In the genomic region with DNA sequence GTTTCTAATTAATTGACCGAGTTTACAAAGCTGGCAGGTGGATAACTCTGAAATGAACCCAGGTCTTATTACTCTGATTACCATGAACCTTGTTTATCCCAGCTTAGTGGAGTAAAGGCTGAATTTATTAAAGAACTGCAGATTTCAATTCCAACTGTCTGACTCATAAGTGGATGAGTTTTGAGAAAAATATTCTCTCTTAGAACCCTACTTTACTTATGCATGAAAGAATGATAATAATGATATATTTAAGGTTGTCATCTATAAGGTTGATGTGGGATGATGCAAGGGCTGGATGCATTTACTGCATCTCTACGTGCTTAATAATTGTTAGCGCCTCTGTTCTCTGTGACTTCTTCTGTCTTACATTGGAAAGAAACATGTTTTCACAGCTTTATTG, we compare ENCODE assay signal across 18 cellular contexts.
DNase-seq lines count a peak whose midpoint lies in the region; ATAC-seq and TF ChIP-seq lines count a peak whose summit lies in the region.
"Had no signal": no experiment of that assay in that cellular context is flagged by ENCODE, and none has a peak within 500 bp of the region (broad histone marks: within the 10 kb centered on the region; RNA-seq: fewer than 3 reads in every experiment).

No MANE protein-coding gene starts in this region.

- no peak for TF ChIP-seq CTCF in RWPE2 (IDR thresholded peaks at IDR 0.05; ENCODE audit: poor library complexity, severe bottlenecking)
- TF ChIP-seq CTCF in foreskin fibroblast (IDR thresholded peaks at IDR 0.05; ENCODE audit: low read depth, low read length): no peak

- no peak overlapping the region for H3K27ac ChIP-seq in RWPE2 (ENCODE audit: poor library complexity, severe bottlenecking)
- H3K27ac ChIP-seq: BLaER1 had no signal

- H3K36me3 ChIP-seq in RWPE2 (ENCODE audit: low read depth): no peaks in the 10 kb centered on the region
- H3K36me3 ChIP-seq: BLaER1 had no signal

- H3K4me1 ChIP-seq in RWPE2 (ENCODE audit: insufficient read depth, poor library complexity, severe bottlenecking): no peaks in the 10 kb centered on the region
- H3K4me1 ChIP-seq: BLaER1, Caco-2 had no signal

- ATAC-seq in RWPE2 (ENCODE audit: low read depth): peak; percentile 36; the same call in 1 of the 3 replicates
- ATAC-seq: SK-N-SH treated with all-trans-retinoic acid at 6 μM for 48 hours had no signal

- peaks cover 6% of the 10 kb centered on the region for H3K9me3 ChIP-seq in RWPE2 (ENCODE audit: severe bottlenecking)
- H3K9me3 ChIP-seq: BLaER1, Caco-2 had no signal

- DNase-seq in HS-5 (ENCODE audit: low read depth) (peak; percentile 31), RWPE2 (ENCODE audit: low spot score) (no peak), fibroblast of the conjunctiva (ENCODE audit: low read depth) (peak; percentile 16), superior temporal gyrus (ENCODE audit: extremely low spot score) (no peak), retina (no peak), foreskin fibroblast (no peak)
- DNase-seq in activated CD4-positive, CD25-positive, alpha-beta regulatory T cell treated with anti-CD3 and anti-CD28 coated beads, Interleukin-2, amount 50 U/mL, for 72 hours: no peak
- DNase-seq: Caco-2; CD4-positive, alpha-beta T cell; DMS 273 treated with DMSO at 0.1 percent for 48 hours; DMS79 treated with DMSO at 0.1 percent for 48 hours; NCI-H1048; NCI-H1417 treated with DMSO at 0.1 percent for 48 hours; NCI-H187; NCI-H446 treated with DMSO at 0.1 percent for 48 hours; NCI-H69 had no signal

- no peak overlapping the region for H3K4me3 ChIP-seq in RWPE2 (ENCODE audit: severe bottlenecking)
- no peak overlapping the region for H3K4me3 ChIP-seq in foreskin fibroblast (ENCODE audit: low read depth in 1 of 2, low read length in 2 of 2)
- H3K4me3 ChIP-seq: BLaER1 had no signal

- H3K27me3 ChIP-seq in RWPE2 (ENCODE audit: insufficient read depth, poor library complexity, severe bottlenecking): peaks cover 9% of the 10 kb centered on the region
- H3K27me3 ChIP-seq: BLaER1 had no signal

Comparison
In these comparisons a context has a peak if more than half of its experiments do, and no peak if none do; other contexts are left out.
1. DNase-seq: peak in HS-5 (single experiment) and fibroblast of the conjunctiva (single experiment); none in RWPE2 (single experiment), superior temporal gyrus (single experiment), retina (single experiment), foreskin fibroblast (0 of 2) and activated CD4-positive, CD25-positive, alpha-beta regulatory T cell treated with anti-CD3 and anti-CD28 coated beads, Interleukin-2, amount 50 U/mL, for 72 hours (single experiment).